Comparison of ENCODE assay signal across 9 cellular contexts in the genomic region with DNA sequence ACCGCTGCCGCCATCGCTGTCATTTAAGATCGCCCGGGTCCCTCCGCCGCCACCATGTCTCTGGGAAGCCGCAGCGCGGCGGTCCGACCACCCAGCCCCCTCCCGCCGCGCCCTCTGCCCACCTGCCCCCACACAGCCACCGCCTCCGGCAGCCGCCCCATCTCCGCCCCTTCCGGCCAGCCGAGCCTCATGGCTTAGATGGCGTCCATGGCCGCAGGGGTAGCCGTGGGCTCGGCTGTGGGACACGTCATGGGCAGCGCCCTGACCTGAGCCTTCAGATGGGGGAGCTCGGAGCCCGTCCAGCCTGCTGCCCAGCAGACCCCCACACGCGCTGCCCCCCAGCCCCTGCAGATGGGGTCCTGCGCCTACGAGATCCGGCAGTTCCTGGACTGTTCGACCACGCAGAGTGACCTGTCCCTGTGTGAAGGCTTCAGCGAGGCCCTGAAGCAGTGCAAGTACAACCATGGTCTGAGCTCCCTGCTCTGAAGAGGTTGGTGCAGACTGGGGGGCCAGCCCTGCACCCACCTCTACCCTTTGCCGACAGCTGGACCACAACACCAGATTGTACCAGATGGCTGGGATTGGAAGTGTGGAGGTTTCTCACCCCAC.
DNase-seq lines count a peak whose midpoint lies in the region; ATAC-seq, FAIRE-seq and TF ChIP-seq lines count a peak whose summit lies in the region.
"Had no signal": no experiment of that assay in that cellular context is flagged by ENCODE, and none has a peak within 500 bp of the region (broad histone marks: within the 10 kb centered on the region; RNA-seq: fewer than 3 reads in every experiment).

No MANE protein-coding gene starts in this region.

- TF ChIP-seq CTCF in AG09309 (IDR thresholded peaks at IDR 0.05; ENCODE audit: control insufficient read depth, insufficient read depth, low read depth, low read length, missing control alignments) (no peak), brain microvascular endothelial cell (IDR thresholded peaks at IDR 0.05; ENCODE audit: low read depth, low read length, missing control alignments) (no peak)

- in situ Hi-C loops in brain microvascular endothelial cell (cut with HindIII; ENCODE audit: low pct_ligation_motif_present, low sequenced_read_pairs): no loop called here

- H3K27ac ChIP-seq in brain microvascular endothelial cell (no peak overlapping the region), muscle layer of colon (ENCODE audit: low read depth, low read length) (no peak overlapping the region)

- H3K27me3 ChIP-seq in MG63: no peaks in the 10 kb centered on the region
- no peaks in the 10 kb centered on the region for H3K27me3 ChIP-seq in brain microvascular endothelial cell (replicated peaks)
- no peaks in the 10 kb centered on the region for H3K27me3 ChIP-seq in muscle layer of colon (ENCODE audit: control insufficient read depth in 1 of 2, insufficient read depth in 2 of 2, low read length in 2 of 2)

- no peak overlapping the region for H3K9ac ChIP-seq in muscle layer of colon (ENCODE audit: low read length)

- ATAC-seq in HG02763 (IDR thresholded peaks at IDR 0.05; ENCODE audit: unreplicated experiment): no peak

- TF ChIP-seq POLR2A in GM12891 (IDR thresholded peaks at IDR 0.05; ENCODE audit: low read depth, low read length): peak; percentile 49

- H3K4me1 ChIP-seq in muscle layer of colon (ENCODE audit: insufficient read depth, low read length): no peaks in the 10 kb centered on the region

- peak overlapping the region; percentile 32 for H3K4me3 ChIP-seq in AG09309 (ENCODE audit: control insufficient read depth, low read depth, low read length)
- peak overlapping the region; percentile 47 for H3K4me3 ChIP-seq in MG63
- H3K4me3 ChIP-seq in brain microvascular endothelial cell (ENCODE audit: low read depth, low read length): peak overlapping the region; percentile 53
- peak overlapping the region; percentile 38 to 44 for H3K4me3 ChIP-seq in muscle layer of colon (ENCODE audit: low read depth in 1 of 2, low read length in 2 of 2)

- DNase-seq in AG09309 (ENCODE audit: low read depth) (no peak), GM12891 (ENCODE audit: insufficient read length, low spot score) (peak; percentile 47), MG63 (peak; percentile 55), brain microvascular endothelial cell (no peak), SW480 (ENCODE audit: low spot score) (no peak), OCI-M2 (lab: John Stamatoyannopoulos, UW; ENCODE audit: unreplicated experiment) (no peak)

- no peaks in the 10 kb centered on the region for H3K9me3 ChIP-seq in MG63
- no peaks in the 10 kb centered on the region for H3K9me3 ChIP-seq in muscle layer of colon (ENCODE audit: low read length)

- H3K36me3 ChIP-seq in MG63 (no peaks in the 10 kb centered on the region), brain microvascular endothelial cell (replicated peaks) (no peaks in the 10 kb centered on the region), muscle layer of colon (ENCODE audit: insufficient read depth, low read length) (no peaks in the 10 kb centered on the region)

- peak; percentile 89 for FAIRE-seq in GM12891 (lab: Jason Lieb, UNC)
- FAIRE-seq: frontal cortex had no signal

TF ChIP-seq in GM12891, 5 proteins besides CTCF, POLR2A, EP300 and RAD21:
- TF ChIP-seq PAX5 (IDR thresholded peaks at IDR 0.05; ENCODE audit: insufficient read depth, low read length, severe bottlenecking) (no peak), SPI1 (IDR thresholded peaks at IDR 0.05; ENCODE audit: low read depth, low read length) (no peak), POLR2AphosphoS5 (IDR thresholded peaks at IDR 0.05; ENCODE audit: low read depth, low read length) (0 out of 2 replicates have a peak, but pooled peaks have one; percentile 26), TAF1 (IDR thresholded peaks at IDR 0.05; ENCODE audit: low read depth, low read length) (0 out of 2 replicates have a peak, but pooled peaks have one; percentile 25), POU2F2 (IDR thresholded peaks at IDR 0.05; ENCODE audit: low read depth, low read length) (no peak)

Comparison
In these comparisons a context has a peak if more than half of its experiments do, and no peak if none do; other contexts are left out.
1. DNase-seq: peak in GM12891 (single experiment) and MG63 (single experiment); none in AG09309 (single experiment), brain microvascular endothelial cell (single experiment), SW480 (single experiment) and OCI-M2 (single experiment).
2. Peak in every context shown above with its lines, with median percentiles within 50 percentile points of each other: H3K4me3 ChIP-seq.